Comparison of ENCODE assay signal across 25 cellular contexts in genomic region chr11:107998761-107999160, GRCh38.
"Had no signal": no experiment of that assay in that cellular context is flagged by ENCODE, and none has a peak within 500 bp of the region (broad histone marks: within the 10 kb centered on the region; RNA-seq: fewer than 3 reads in every experiment).

No MANE protein-coding gene starts in this region.

- H3K36me3 Mint-ChIP-seq: immature natural killer cell; mesothelial cell of epicardium; naive thymus-derived CD4-positive, alpha-beta T cell; neural progenitor cell; stimulated activated effector memory CD8-positive, alpha-beta T cell treated with anti-CD3 and anti-CD28 coated beads, Interleukin-12 subunit alpha, Interleukin-12 subunit beta, amount 100 ng/mL, for 72 hours had no signal

- H3K27ac ChIP-seq: coronary artery, epithelial cell of prostate, neural progenitor cell, prostate gland, sigmoid colon, stomach, thyroid gland, vagina had no signal

- FAIRE-seq: frontal cortex, keratinocyte had no signal

- H3K27ac Mint-ChIP-seq: immature natural killer cell; mesothelial cell of epicardium; naive thymus-derived CD4-positive, alpha-beta T cell; nephron; neural progenitor cell; stimulated activated effector memory CD8-positive, alpha-beta T cell treated with anti-CD3 and anti-CD28 coated beads, Interleukin-12 subunit alpha, Interleukin-12 subunit beta, amount 100 ng/mL, for 72 hours had no signal

- H3K4me3 Mint-ChIP-seq: immature natural killer cell; mesothelial cell of epicardium; naive thymus-derived CD4-positive, alpha-beta T cell; nephron; neural progenitor cell; stimulated activated effector memory CD8-positive, alpha-beta T cell treated with anti-CD3 and anti-CD28 coated beads, Interleukin-12 subunit alpha, Interleukin-12 subunit beta, amount 100 ng/mL, for 72 hours had no signal

- H3K9me3 ChIP-seq: prostate gland, sigmoid colon, stomach, thyroid gland, vagina had no signal

- H3K9ac ChIP-seq: neural progenitor cell had no signal

- H3K9me3 Mint-ChIP-seq: immature natural killer cell; nephron; stimulated activated effector memory CD8-positive, alpha-beta T cell treated with anti-CD3 and anti-CD28 coated beads, Interleukin-12 subunit alpha, Interleukin-12 subunit beta, amount 100 ng/mL, for 72 hours had no signal

- H3K4me3 ChIP-seq: coronary artery, lung, neural progenitor cell, prostate gland, sigmoid colon, stomach, thyroid gland, vagina had no signal

- H3K36me3 ChIP-seq: neural progenitor cell, prostate gland, sigmoid colon, stomach, thyroid gland, vagina had no signal

- ATAC-seq: esophagus mucosa; left ventricle myocardium superior; naive thymus-derived CD4-positive, alpha-beta T cell; right cardiac atrium; stimulated activated effector memory CD8-positive, alpha-beta T cell treated with anti-CD3 and anti-CD28 coated beads, Interleukin-12 subunit alpha, Interleukin-12 subunit beta, amount 100 ng/mL, for 72 hours had no signal

- H3K4me1 Mint-ChIP-seq: immature natural killer cell; naive thymus-derived CD4-positive, alpha-beta T cell; nephron; neural progenitor cell had no signal

- H3K4me1 ChIP-seq: neural progenitor cell, prostate gland, sigmoid colon, thyroid gland, vagina had no signal

- DNase-seq: hypothalamus; immature natural killer cell; left ventricle myocardium superior; mesenchymal stem cell; naive thymus-derived CD4-positive, alpha-beta T cell; right cardiac atrium; sigmoid colon; stimulated activated CD4-positive, alpha-beta T cell treated with anti-CD3 and anti-CD28 coated beads, Interleukin-2, amount 100 ng/mL, for 24 hours; stimulated activated CD4-positive, alpha-beta T cell treated with anti-CD3 and anti-CD28 coated beads, Interleukin-4, amount 100 ng/mL, for 24 hours; stimulated activated naive CD4-positive, alpha-beta T cell treated with Interleukin-2 at 50 U/mL for 16 hours; stomach; thyroid gland; trophoblast cell had no signal

- H3K4me2 ChIP-seq: neural progenitor cell had no signal

- H3K27me3 ChIP-seq: neural progenitor cell, sigmoid colon, stomach, thyroid gland, vagina had no signal

- H2AFZ ChIP-seq: neural progenitor cell had no signal
